Comparison of ENCODE assay signal across 22 cellular contexts in the genomic region with DNA sequence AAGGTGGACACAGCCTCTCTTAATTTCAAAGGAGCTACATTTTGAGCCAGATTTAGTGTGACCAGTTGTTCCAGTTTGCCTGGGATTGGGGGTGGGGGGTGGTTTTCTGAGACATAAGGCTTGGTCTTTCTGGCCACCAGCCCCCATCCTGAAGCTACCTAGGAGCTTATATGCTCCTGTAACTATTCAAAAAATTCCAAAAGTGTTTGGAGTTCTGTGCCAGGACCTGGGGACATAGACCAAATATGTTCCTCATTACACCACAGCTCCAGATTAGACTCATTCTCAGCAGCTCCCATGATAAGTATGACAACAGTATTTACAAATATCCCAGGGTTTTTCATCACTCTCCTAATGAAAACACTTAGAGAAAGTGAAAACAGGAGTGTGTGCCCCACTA.
"Had no signal": no experiment of that assay in that cellular context is flagged by ENCODE, and none has a peak within 500 bp of the region (broad histone marks: within the 10 kb centered on the region; RNA-seq: fewer than 3 reads in every experiment).

No MANE protein-coding gene starts in this region.

- H2AFZ ChIP-seq: hepatocyte, neural progenitor cell had no signal

- ATAC-seq: activated naive CD4-positive, alpha-beta T cell treated with anti-CD3 and anti-CD28 coated beads, Interleukin-2, amount 50 U/mL, for 72 hours; activated T-helper 17 cell treated with anti-CD3 and anti-CD28 coated beads, Interleukin-2, amount 50 U/mL, for 72 hours; naive thymus-derived CD8-positive, alpha-beta T cell; stimulated activated naive CD8-positive, alpha-beta T cell treated with anti-CD3 and anti-CD28 coated beads, Interleukin-15, Interleukin-2, amounts not matched to agents 100 U/mL and 50 U/mL, for 24 hours had no signal

- H3K4me3 ChIP-seq: cardiac muscle cell, hepatocyte, left lung, lung, neural progenitor cell, sigmoid colon, tibial artery, vagina had no signal

- H3K4me2 ChIP-seq: hepatocyte, neural progenitor cell had no signal

- DNase-seq: activated CD4-positive, alpha-beta T cell treated with anti-CD3 and anti-CD28 coated beads for 1 hour; activated CD8-positive, alpha-beta memory T cell treated with anti-CD3 and anti-CD28 coated beads for 24 hours; activated CD8-positive, alpha-beta memory T cell treated with anti-CD3 and anti-CD28 coated beads, Interleukin-2, amount 50 U/mL, for 4 hours; activated T-cell treated with anti-CD3 and anti-CD28 coated beads, Interleukin-2, amount 50 U/mL, for 24 hours; effector CD4-positive, alpha-beta T cell; glutamatergic neuron; kidney glomerular epithelial cell; left lung; naive thymus-derived CD8-positive, alpha-beta T cell; retina; sigmoid colon; stimulated activated CD4-positive, alpha-beta T cell treated with anti-CD3 and anti-CD28 coated beads, Interleukin-2, amount 100 ng/mL, for 48 hours; stimulated activated naive CD8-positive, alpha-beta T cell treated with anti-CD3 and anti-CD28 coated beads, Interleukin-15, Interleukin-2, amounts not matched to agents 100 U/mL and 50 U/mL, for 24 hours; T-helper 9 cell; tibial artery had no signal

- H3K9ac ChIP-seq: neural progenitor cell had no signal

- H3K36me3 ChIP-seq: cardiac muscle cell, left lung, neural progenitor cell, sigmoid colon, tibial artery, vagina had no signal

- H3K27ac ChIP-seq: cardiac muscle cell, hepatocyte, left lung, neural progenitor cell, sigmoid colon, tibial artery, vagina had no signal

- H3K9me3 ChIP-seq: left lung, sigmoid colon, tibial artery, vagina had no signal

- H3K4me1 ChIP-seq: sigmoid colon, vagina had no signal

- H3K79me2 ChIP-seq: hepatocyte had no signal

- H3K27me3 ChIP-seq: cardiac muscle cell, hepatocyte, left lung, neural progenitor cell, sigmoid colon, tibial artery, vagina had no signal
